Comparison of ENCODE assay signal across 23 cellular contexts in the genomic region with DNA sequence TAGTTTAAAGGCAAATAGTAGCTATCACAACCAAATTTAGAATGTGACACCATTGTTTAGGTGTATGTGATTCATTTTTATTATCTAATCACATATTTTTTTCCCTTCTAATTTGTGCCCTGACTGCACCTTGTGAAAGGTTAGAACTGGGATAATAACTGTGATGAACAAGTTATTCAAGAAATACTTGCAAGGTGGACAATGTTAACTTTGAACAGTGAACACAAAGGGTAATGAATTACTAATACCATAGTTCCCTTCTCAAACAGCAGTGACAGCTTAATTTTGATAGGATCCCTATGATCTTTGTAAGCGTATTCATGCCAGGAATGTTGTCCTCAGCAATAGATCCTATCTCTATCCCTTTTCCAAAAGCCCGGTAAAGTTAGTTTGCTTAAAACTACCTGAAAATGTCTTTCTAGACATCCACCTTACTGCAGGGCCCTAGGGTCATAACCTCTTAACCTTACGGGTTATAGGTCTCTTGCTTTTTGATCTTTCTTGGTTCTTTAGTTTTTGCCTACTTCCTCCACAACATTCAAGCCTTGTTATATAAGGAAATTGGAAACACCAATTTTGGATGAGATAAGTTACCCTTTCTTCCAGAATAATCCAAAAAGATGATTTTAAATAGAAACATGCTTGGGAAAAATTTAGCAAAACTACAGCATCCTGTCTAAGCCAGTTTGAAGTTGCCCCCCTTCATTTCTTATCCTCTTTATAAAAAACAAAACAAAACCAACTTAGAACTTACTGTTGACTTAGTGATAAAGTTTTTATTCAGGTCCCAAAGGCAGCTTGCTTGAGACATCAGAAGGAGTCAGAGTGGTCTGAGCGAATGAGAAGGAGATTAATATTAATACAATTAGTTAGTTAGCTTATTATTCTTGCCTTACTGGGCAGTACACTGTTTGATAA.
DNase-seq lines count a peak whose midpoint lies in the region; ATAC-seq, FAIRE-seq and TF ChIP-seq lines count a peak whose summit lies in the region.
"Had no signal": no experiment of that assay in that cellular context is flagged by ENCODE, and none has a peak within 500 bp of the region (broad histone marks: within the 10 kb centered on the region; RNA-seq: fewer than 3 reads in every experiment).

No MANE protein-coding gene starts in this region.

- in situ Hi-C loops in IMR-90 (cut with MboI; ENCODE audit: low sequenced_read_pairs): loop anchor here (5.0 kb wide), 3 partner anchors 37 to 193 kb away; no protein-coding TSS in a partner anchor

- no peak overlapping the region for H3K4me2 ChIP-seq in IMR-90 (ENCODE audit: low read depth, low read length)
- no peak overlapping the region for H3K4me2 ChIP-seq in mesenchymal stem cell (ENCODE audit: low read length, poor library complexity, severe bottlenecking)
- H3K4me2 ChIP-seq: hepatocyte, neural progenitor cell had no signal

- dilution Hi-C loops in IMR-90 (cut with HindIII; ENCODE audit: low sequenced_read_pairs, unreplicated experiment): no loop called here

- H3K27ac ChIP-seq in IMR-90 (ENCODE audit: insufficient read depth, low read length) (no peak overlapping the region), mesenchymal stem cell (ENCODE audit: low read length, poor library complexity, severe bottlenecking) (peak overlapping the region; percentile 39)
- H3K27ac ChIP-seq: epithelial cell of prostate, foreskin keratinocyte, neural progenitor cell, prostate gland had no signal

- H2BK5ac ChIP-seq in IMR-90 (ENCODE audit: low read depth, low read length, poor library complexity, severe bottlenecking): peak overlapping the region; percentile 79
- no peak overlapping the region for H2BK5ac ChIP-seq in mesenchymal stem cell (ENCODE audit: low read depth, low read length, poor library complexity, severe bottlenecking)

- TF ChIP-seq POLR2A in IMR-90 (IDR thresholded peaks at IDR 0.05; ENCODE audit: low read depth, low read length): no peak

- H2BK120ac ChIP-seq in IMR-90 (ENCODE audit: low read depth, low read length) (peak overlapping the region; percentile 93), mesenchymal stem cell (ENCODE audit: low read depth, low read length) (no peak overlapping the region)

- H3K9me1 ChIP-seq in IMR-90 (ENCODE audit: insufficient read depth, low read length): peaks cover 8% of the 10 kb centered on the region; the same call in 1 of the 2 replicates

- peak overlapping the region; percentile 86; the same call in 1 of the 2 replicates for H2BK20ac ChIP-seq in IMR-90 (ENCODE audit: low read depth, low read length)

- no peaks in the 10 kb centered on the region for H4K20me1 ChIP-seq in IMR-90 (ENCODE audit: insufficient read depth, low read length)

- TF ChIP-seq RAD21 in IMR-90 (IDR thresholded peaks at IDR 0.05; ENCODE audit: low read length): no peak

- POLR2A ChIA-PET in IMR-90 (lab: Charles Lee; ENCODE audit: unreplicated experiment): no interaction called here

- FAIRE-seq in bronchial epithelial cell (lab: Jason Lieb, UNC): no peak
- FAIRE-seq: GM19239 had no signal

- H3K4me1 ChIP-seq in IMR-90 (ENCODE audit: control insufficient read depth, insufficient read depth, low read length) (peaks cover 11% of the 10 kb centered on the region), mesenchymal stem cell (ENCODE audit: control insufficient read depth, insufficient read depth, low read depth, low read length) (peaks cover 6% of the 10 kb centered on the region), BE2C (peaks cover 21% of the 10 kb centered on the region)
- H3K4me1 ChIP-seq: foreskin keratinocyte had no signal

- H3K56ac ChIP-seq in IMR-90 (ENCODE audit: extremely low read depth, insufficient read depth, low read length): no peak overlapping the region

- H3K9ac ChIP-seq in IMR-90 (ENCODE audit: low read depth, low read length) (no peak overlapping the region), mesenchymal stem cell (ENCODE audit: low read length) (no peak overlapping the region)
- H3K9ac ChIP-seq: neural progenitor cell had no signal

- no peaks in the 10 kb centered on the region for H3K9me3 ChIP-seq in IMR-90 (ENCODE audit: control insufficient read depth, insufficient read depth, low read length)
- no peaks in the 10 kb centered on the region for H3K9me3 ChIP-seq in mesenchymal stem cell (ENCODE audit: control insufficient read depth, low read length)
- no peaks in the 10 kb centered on the region for H3K9me3 ChIP-seq in BE2C
- H3K9me3 ChIP-seq: prostate gland had no signal

- no peak; the same call in 1 of the 2 replicates for TF ChIP-seq CTCF in IMR-90 (conservative IDR thresholded peaks at IDR 0.05; ENCODE audit: low read depth, low read length)
- TF ChIP-seq CTCF in bronchial epithelial cell (IDR thresholded peaks at IDR 0.05; ENCODE audit: insufficient read depth, low read length, severe bottlenecking): no peak
- no peak for TF ChIP-seq CTCF in type B pancreatic cell (conservative IDR thresholded peaks at IDR 0.05)
- no peak for TF ChIP-seq CTCF in BE2C (IDR thresholded peaks at IDR 0.05; ENCODE audit: low read depth, low read length)

- WGBS in IMR-90 (ENCODE audit: extremely low coverage in 2 of 2, insufficient read length in 1 of 2), 2 experiments: no CpG with 5 or more reads among the region's 4 CpGs
- WGBS in mesenchymal stem cell: 88% methylated on average over 3 of the region's 4 CpGs

- no peaks in the 10 kb centered on the region for H3K9me3 Mint-ChIP-seq in type B pancreatic cell
- H3K9me3 Mint-ChIP-seq: activated naive CD4-positive, alpha-beta T cell treated with anti-CD3 and anti-CD28 coated beads, Interleukin-2, amount 50 U/mL, for 72 hours; activated T-helper 1 cell treated with anti-CD3 and anti-CD28 coated beads, Interleukin-12 subunit alpha, Interleukin-12 subunit beta, Interleukin-2, Interleukin-4 antibody, amounts not matched to agents 30 ng/mL and 10 ng/mL and 1 ng/mL, durations not matched to agents 14 hours and 24 hours and 36 hours; neural progenitor cell had no signal

- H3K27me3 ChIP-seq in IMR-90 (ENCODE audit: control insufficient read depth, insufficient read depth, low read length): no peaks in the 10 kb centered on the region
- no peaks in the 10 kb centered on the region for H3K27me3 ChIP-seq in bronchial epithelial cell (ENCODE audit: control insufficient read depth, insufficient read depth, low read length)
- no peaks in the 10 kb centered on the region for H3K27me3 ChIP-seq in mesenchymal stem cell (ENCODE audit: control insufficient read depth in 1 of 2, insufficient read depth in 1 of 2, low read length in 2 of 2)
- H3K27me3 ChIP-seq in BE2C: no peaks in the 10 kb centered on the region
- H3K27me3 ChIP-seq: foreskin keratinocyte, hepatocyte, neural progenitor cell had no signal

- peak overlapping the region; percentile 27; the same call in 1 of the 2 replicates for H4K5ac ChIP-seq in IMR-90 (ENCODE audit: low read depth, low read length)

- peak overlapping the region; percentile 60 to 67; a peak in 3 of 4 replicates for H4K8ac ChIP-seq in IMR-90 (ENCODE audit: low read depth in 2 of 2, low read length in 2 of 2)
- H4K8ac ChIP-seq in mesenchymal stem cell (ENCODE audit: low read length): no peak overlapping the region

- H3K23ac ChIP-seq in IMR-90 (ENCODE audit: low read depth, low read length): peak overlapping the region; percentile 36; the same call in 1 of the 2 replicates
- no peak overlapping the region for H3K23ac ChIP-seq in mesenchymal stem cell (ENCODE audit: low read length in 2 of 2)

- H3K27me3 Mint-ChIP-seq in type B pancreatic cell: no peaks in the 10 kb centered on the region

- H3K36me3 ChIP-seq in IMR-90 (ENCODE audit: control insufficient read depth, insufficient read depth, low read length): no peaks in the 10 kb centered on the region
- H3K36me3 ChIP-seq in bronchial epithelial cell (ENCODE audit: control insufficient read depth, insufficient read depth, low read length): no peaks in the 10 kb centered on the region
- no peaks in the 10 kb centered on the region for H3K36me3 ChIP-seq in mesenchymal stem cell (ENCODE audit: control insufficient read depth in 1 of 2, insufficient read depth in 2 of 2, low read depth in 1 of 2, low read length in 2 of 2)
- no peaks in the 10 kb centered on the region for H3K36me3 ChIP-seq in BE2C
- H3K36me3 ChIP-seq: neural progenitor cell, prostate gland had no signal

- no peak overlapping the region for H3K4me3 Mint-ChIP-seq in type B pancreatic cell
- H3K4me3 Mint-ChIP-seq: activated T-helper 1 cell treated with anti-CD3 and anti-CD28 coated beads, Interleukin-12 subunit alpha, Interleukin-12 subunit beta, Interleukin-2, Interleukin-4 antibody, amounts not matched to agents 30 ng/mL and 10 ng/mL and 1 ng/mL, durations not matched to agents 14 hours and 24 hours and 36 hours; neural progenitor cell had no signal

- H3K18ac ChIP-seq in IMR-90 (ENCODE audit: low read depth, low read length): peak overlapping the region; percentile 74
- H3K18ac ChIP-seq in mesenchymal stem cell (ENCODE audit: low read depth in 1 of 2, low read length in 2 of 2): no peak overlapping the region

- H3K27ac Mint-ChIP-seq in type B pancreatic cell: peak overlapping the region; percentile 74
- H3K27ac Mint-ChIP-seq: activated T-helper 1 cell treated with anti-CD3 and anti-CD28 coated beads, Interleukin-12 subunit alpha, Interleukin-12 subunit beta, Interleukin-2, Interleukin-4 antibody, amounts not matched to agents 30 ng/mL and 10 ng/mL and 1 ng/mL, durations not matched to agents 14 hours and 24 hours and 36 hours; neural progenitor cell had no signal

- peak overlapping the region; percentile 83; the same call in 1 of the 2 replicates for H3K4ac ChIP-seq in IMR-90 (ENCODE audit: low read depth, low read length)
- H3K4ac ChIP-seq in mesenchymal stem cell (ENCODE audit: low read depth in 1 of 2, low read length in 2 of 2): no peak overlapping the region

- peak overlapping the region; percentile 51; the same call in 1 of the 2 replicates for H3K14ac ChIP-seq in IMR-90 (replicated peaks; ENCODE audit: low read depth, low read length)
- H3K14ac ChIP-seq in mesenchymal stem cell (ENCODE audit: low read length in 2 of 2): no peak overlapping the region

- DNase-seq in IMR-90: no peak
- peak; percentile 7 for DNase-seq in bronchial epithelial cell (ENCODE audit: low read depth)
- no peak for DNase-seq in mesenchymal stem cell
- DNase-seq in type B pancreatic cell (ENCODE audit: extremely low spot score, unreplicated experiment): no peak
- no peak for DNase-seq in BE2C
- no peak for DNase-seq in activated CD4-positive, alpha-beta T cell treated with anti-CD3 and anti-CD28 coated beads, Interleukin-2, amount 50 U/mL, for 1 hour
- DNase-seq: anterior cingulate cortex, foreskin keratinocyte, left ventricle myocardium superior, NCI-H1092 treated with DMSO at 0.1 percent for 48 hours, NCI-H2029 treated with DMSO at 0.1 percent for 48 hours, NCI-H2227 treated with DMSO at 0.1 percent for 48 hours, NCI-H69, substantia nigra had no signal

- peaks cover 0 to 7% of the 10 kb centered on the region in 2 experiments; a peak in 2 of 4 replicates for H3K79me1 ChIP-seq in IMR-90 (ENCODE audit: low read depth in 1 of 2, low read length in 2 of 2)
- H3K79me1 ChIP-seq in mesenchymal stem cell (replicated peaks; ENCODE audit: low read length, poor library complexity, severe bottlenecking): no peaks in the 10 kb centered on the region

- no peak overlapping the region for H3K4me3 ChIP-seq in IMR-90 (ENCODE audit: insufficient read depth, low read depth, low read length)
- no peak overlapping the region for H3K4me3 ChIP-seq in bronchial epithelial cell (ENCODE audit: low read depth, low read length)
- no peak overlapping the region for H3K4me3 ChIP-seq in mesenchymal stem cell (ENCODE audit: insufficient read depth in 1 of 2, low read depth in 1 of 2, low read length in 2 of 2)
- H3K4me3 ChIP-seq in BE2C (ENCODE audit: low read depth, low read length): no peak overlapping the region
- H3K4me3 ChIP-seq: hepatocyte, neural progenitor cell, prostate gland had no signal

- H2AK9ac ChIP-seq in IMR-90 (replicated peaks; ENCODE audit: low read depth, low read length, poor library complexity): no peak overlapping the region

- H2AFZ ChIP-seq in IMR-90 (replicated peaks; ENCODE audit: low read length, poor library complexity): no peak overlapping the region
- H2AFZ ChIP-seq in mesenchymal stem cell (ENCODE audit: low read depth, low read length): no peak overlapping the region
- H2AFZ ChIP-seq: hepatocyte, neural progenitor cell had no signal

- no peak overlapping the region; the same call in none of the 2 replicates for H4K91ac ChIP-seq in IMR-90 (ENCODE audit: insufficient read depth, low read depth, low read length)
- H4K91ac ChIP-seq in mesenchymal stem cell (ENCODE audit: low read length): no peak overlapping the region

- H2BK12ac ChIP-seq in mesenchymal stem cell (ENCODE audit: low read length in 2 of 2): no peak overlapping the region

- CTCF ChIA-PET in IMR-90 (lab: Yijun Ruan, JAX): interaction anchor here (0.6 to 0.8 kb wide), 2 partner anchors 11 to 211 kb away, joined by 3 read pairs; no protein-coding TSS in a partner anchor

- no peak for ATAC-seq in IMR-90 (ENCODE audit: low read depth)
- no peak for ATAC-seq in GM18909 (IDR thresholded peaks at IDR 0.05; ENCODE audit: poor library complexity, unreplicated experiment)
- ATAC-seq: activated naive CD4-positive, alpha-beta T cell treated with anti-CD3 and anti-CD28 coated beads, Interleukin-2, amount 50 U/mL, for 72 hours; foreskin keratinocyte; left ventricle myocardium superior; SK-N-SH treated with all-trans-retinoic acid at 6 μM for 48 hours had no signal

- intact Hi-C loops in IMR-90 (cut with micrococcal nuclease): loop anchor here (2.0 to 5.0 kb wide), 3 partner anchors 42 to 199 kb away; partner anchors contain the start of gene TBX2

- peaks cover 45% of the 10 kb centered on the region for H3K4me1 Mint-ChIP-seq in type B pancreatic cell (ENCODE audit: unreplicated experiment)

- BruUV-seq in IMR-90 (replicated peaks; lab: Mats Ljungman, UMichigan): no TSS peak

- H2BK15ac ChIP-seq in IMR-90 (ENCODE audit: low read depth, low read length) (peak overlapping the region; percentile 82), mesenchymal stem cell (ENCODE audit: low read depth, poor library complexity, severe bottlenecking) (no peak overlapping the region)

- no peaks in the 10 kb centered on the region for H3K36me3 Mint-ChIP-seq in type B pancreatic cell
- H3K36me3 Mint-ChIP-seq: neural progenitor cell had no signal

- H2AK5ac ChIP-seq in IMR-90 (ENCODE audit: low read depth, low read length) (peak overlapping the region; percentile 71), mesenchymal stem cell (ENCODE audit: low read length, severe bottlenecking) (no peak overlapping the region)
